1 cellular context compared by ENCODE assay signal in genomic region chr17:34981538-34982241, GRCh38.
TF ChIP-seq lines count a peak whose summit lies in the region.

No MANE protein-coding gene starts in this region.

TF ChIP-seq in HEK293, 187 proteins besides CTCF, POLR2A, EP300 and RAD21 (continued from another document and continues in another):
- TF ChIP-seq ZNF449 (tag by site-specific recombination; IDR thresholded peaks at IDR 0.05) (peak; percentile 84), RBAK (tag by site-specific recombination; IDR thresholded peaks at IDR 0.05) (no peak), SALL2 (tag by site-specific recombination; IDR thresholded peaks at IDR 0.05; ENCODE audit: borderline replicate concordance) (no peak), ZBTB8A (tag by site-specific recombination; IDR thresholded peaks at IDR 0.05) (peak; percentile 88), ZNF112 (tag by site-specific recombination; IDR thresholded peaks at IDR 0.05) (no peak), KLF7 (tag by site-specific recombination; IDR thresholded peaks at IDR 0.05; ENCODE audit: borderline replicate concordance) (peak; percentile 92; the same call in 1 of the 2 replicates), ZNF394 (tag by site-specific recombination; IDR thresholded peaks at IDR 0.05; ENCODE audit: borderline replicate concordance) (peak; percentile 82), BCL6B (tag by site-specific recombination; IDR thresholded peaks at IDR 0.05) (peak; percentile 69; the same call in 1 of the 2 replicates), ZNF747 (tag by site-specific recombination; IDR thresholded peaks at IDR 0.05) (no peak), ZNF558 (tag by site-specific recombination; IDR thresholded peaks at IDR 0.05) (peak; percentile 83), ZNF174 (tag by site-specific recombination; IDR thresholded peaks at IDR 0.05) (peak; percentile 79; the same call in 1 of the 2 replicates), SP2 (tag by site-specific recombination; IDR thresholded peaks at IDR 0.05) (peak; percentile 34; the same call in 1 of the 2 replicates), ZNF677 (tag by site-specific recombination; IDR thresholded peaks at IDR 0.05) (no peak), ZNF175 (tag by site-specific recombination; IDR thresholded peaks at IDR 0.05) (no peak), ZNF16 (tag by site-specific recombination; IDR thresholded peaks at IDR 0.05; ENCODE audit: low read depth) (no peak), IKZF3 (tag by site-specific recombination; IDR thresholded peaks at IDR 0.05) (peak; percentile 98), ZNF624 (tag by site-specific recombination; IDR thresholded peaks at IDR 0.05) (no peak), ZNF654 (tag by site-specific recombination; IDR thresholded peaks at IDR 0.05; ENCODE audit: low read depth) (peak; percentile 13), SP7 (tag by site-specific recombination; IDR thresholded peaks at IDR 0.05) (peak; percentile 100), ZNF529 (tag by site-specific recombination; IDR thresholded peaks at IDR 0.05; ENCODE audit: insufficient replicate concordance) (peak; percentile 66), KLF10 (tag by site-specific recombination; IDR thresholded peaks at IDR 0.05) (peak; percentile 96), ZNF398 (tag by site-specific recombination; IDR thresholded peaks at IDR 0.05) (peak; percentile 77), PRDM6 (tag by site-specific recombination; IDR thresholded peaks at IDR 0.05) (peak; percentile 100), ZNF600 (tag by site-specific recombination; IDR thresholded peaks at IDR 0.05) (no peak), ZNF426 (tag by site-specific recombination; IDR thresholded peaks at IDR 0.05) (peak; percentile 26), ZNF571 (tag by site-specific recombination; IDR thresholded peaks at IDR 0.05) (no peak), ZSCAN23 (tag by site-specific recombination; IDR thresholded peaks at IDR 0.05) (peak; percentile 99), GLI4 (tag by site-specific recombination; IDR thresholded peaks at IDR 0.05) (no peak), ZSCAN16 (tag by site-specific recombination; IDR thresholded peaks at IDR 0.05) (peak; percentile 62), HIC1 (tag by site-specific recombination; IDR thresholded peaks at IDR 0.05) (peak; percentile 93), ZNF777 (tag by site-specific recombination; IDR thresholded peaks at IDR 0.05; ENCODE audit: borderline replicate concordance) (no peak), ZFP69B (tag by site-specific recombination; IDR thresholded peaks at IDR 0.05) (peak; percentile 83), ZNF510 (tag by site-specific recombination; IDR thresholded peaks at IDR 0.05; ENCODE audit: insufficient replicate concordance) (peak; percentile 13), FEZF1 (tag by site-specific recombination; IDR thresholded peaks at IDR 0.05) (peak; percentile 99), ZNF324 (tag by site-specific recombination; IDR thresholded peaks at IDR 0.05) (peak; percentile 87; the same call in 1 of the 2 replicates)
- TF ChIP-seq, protein P1, sequence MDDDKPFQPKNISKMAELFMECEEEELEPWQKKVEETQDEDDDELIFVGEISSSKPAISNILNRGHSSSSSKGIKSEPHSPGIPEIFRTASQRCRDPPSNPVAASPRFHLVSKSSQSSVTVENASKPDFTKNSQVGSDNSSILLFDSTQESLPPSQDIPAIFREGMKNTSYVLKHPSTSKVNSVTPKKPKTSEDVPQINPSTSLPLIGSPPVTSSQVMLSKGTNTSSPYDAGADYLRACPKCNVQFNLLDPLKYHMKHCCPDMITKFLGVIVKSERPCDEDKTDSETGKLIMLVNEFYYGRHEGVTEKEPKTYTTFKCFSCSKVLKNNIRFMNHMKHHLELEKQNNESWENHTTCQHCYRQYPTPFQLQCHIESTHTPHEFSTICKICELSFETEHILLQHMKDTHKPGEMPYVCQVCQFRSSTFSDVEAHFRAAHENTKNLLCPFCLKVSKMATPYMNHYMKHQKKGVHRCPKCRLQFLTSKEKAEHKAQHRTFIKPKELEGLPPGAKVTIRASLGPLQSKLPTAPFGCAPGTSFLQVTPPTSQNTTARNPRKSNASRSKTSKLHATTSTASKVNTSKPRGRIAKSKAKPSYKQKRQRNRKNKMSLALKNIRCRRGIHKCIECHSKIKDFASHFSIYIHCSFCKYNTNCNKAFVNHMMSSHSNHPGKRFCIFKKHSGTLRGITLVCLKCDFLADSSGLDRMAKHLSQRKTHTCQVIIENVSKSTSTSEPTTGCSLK (tag by site-specific recombination; IDR thresholded peaks at IDR 0.05), result no peak
- TF ChIP-seq, protein P2, sequence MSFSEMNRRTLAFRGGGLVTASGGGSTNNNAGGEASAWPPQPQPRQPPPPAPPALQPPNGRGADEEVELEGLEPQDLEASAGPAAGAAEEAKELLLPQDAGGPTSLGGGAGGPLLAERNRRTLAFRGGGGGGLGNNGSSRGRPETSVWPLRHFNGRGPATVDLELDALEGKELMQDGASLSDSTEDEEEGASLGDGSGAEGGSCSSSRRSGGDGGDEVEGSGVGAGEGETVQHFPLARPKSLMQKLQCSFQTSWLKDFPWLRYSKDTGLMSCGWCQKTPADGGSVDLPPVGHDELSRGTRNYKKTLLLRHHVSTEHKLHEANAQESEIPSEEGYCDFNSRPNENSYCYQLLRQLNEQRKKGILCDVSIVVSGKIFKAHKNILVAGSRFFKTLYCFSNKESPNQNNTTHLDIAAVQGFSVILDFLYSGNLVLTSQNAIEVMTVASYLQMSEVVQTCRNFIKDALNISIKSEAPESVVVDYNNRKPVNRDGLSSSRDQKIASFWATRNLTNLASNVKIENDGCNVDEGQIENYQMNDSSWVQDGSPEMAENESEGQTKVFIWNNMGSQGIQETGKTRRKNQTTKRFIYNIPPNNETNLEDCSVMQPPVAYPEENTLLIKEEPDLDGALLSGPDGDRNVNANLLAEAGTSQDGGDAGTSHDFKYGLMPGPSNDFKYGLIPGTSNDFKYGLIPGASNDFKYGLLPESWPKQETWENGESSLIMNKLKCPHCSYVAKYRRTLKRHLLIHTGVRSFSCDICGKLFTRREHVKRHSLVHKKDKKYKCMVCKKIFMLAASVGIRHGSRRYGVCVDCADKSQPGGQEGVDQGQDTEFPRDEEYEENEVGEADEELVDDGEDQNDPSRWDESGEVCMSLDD (tag by site-specific recombination; IDR thresholded peaks at IDR 0.05), result no peak
- TF ChIP-seq, protein P3, sequence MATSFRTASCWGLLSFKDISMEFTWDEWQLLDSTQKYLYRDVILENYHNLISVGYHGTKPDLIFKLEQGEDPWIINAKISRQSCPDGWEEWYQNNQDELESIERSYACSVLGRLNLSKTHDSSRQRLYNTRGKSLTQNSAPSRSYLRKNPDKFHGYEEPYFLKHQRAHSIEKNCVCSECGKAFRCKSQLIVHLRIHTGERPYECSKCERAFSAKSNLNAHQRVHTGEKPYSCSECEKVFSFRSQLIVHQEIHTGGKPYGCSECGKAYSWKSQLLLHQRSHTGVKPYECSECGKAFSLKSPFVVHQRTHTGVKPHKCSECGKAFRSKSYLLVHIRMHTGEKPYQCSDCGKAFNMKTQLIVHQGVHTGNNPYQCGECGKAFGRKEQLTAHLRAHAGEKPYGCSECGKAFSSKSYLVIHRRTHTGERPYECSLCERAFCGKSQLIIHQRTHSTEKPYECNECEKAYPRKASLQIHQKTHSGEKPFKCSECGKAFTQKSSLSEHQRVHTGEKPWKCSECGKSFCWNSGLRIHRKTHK (tag by site-specific recombination; IDR thresholded peaks at IDR 0.05), result no peak
- TF ChIP-seq, protein P4, sequence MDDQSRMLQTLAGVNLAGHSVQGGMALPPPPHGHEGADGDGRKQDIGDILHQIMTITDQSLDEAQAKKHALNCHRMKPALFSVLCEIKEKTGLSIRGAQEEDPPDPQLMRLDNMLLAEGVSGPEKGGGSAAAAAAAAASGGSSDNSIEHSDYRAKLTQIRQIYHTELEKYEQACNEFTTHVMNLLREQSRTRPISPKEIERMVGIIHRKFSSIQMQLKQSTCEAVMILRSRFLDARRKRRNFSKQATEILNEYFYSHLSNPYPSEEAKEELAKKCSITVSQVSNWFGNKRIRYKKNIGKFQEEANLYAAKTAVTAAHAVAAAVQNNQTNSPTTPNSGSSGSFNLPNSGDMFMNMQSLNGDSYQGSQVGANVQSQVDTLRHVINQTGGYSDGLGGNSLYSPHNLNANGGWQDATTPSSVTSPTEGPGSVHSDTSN (CRISPR knock-in tag; IDR thresholded peaks at IDR 0.05), result no peak
